8 cellular contexts compared by ENCODE assay signal in genomic region chr14:73491256-73491976, GRCh38. TPM values are rescaled to one million over a fixed set of nuclear protein-coding genes. Genes with fewer than 3 reads are reported as not detected.
DNase-seq lines count a peak whose midpoint lies in the region; ATAC-seq lines count a peak whose summit lies in the region.

No MANE protein-coding gene starts in this region.

- peak; percentile 46 for DNase-seq in NCI-H1417 treated with DMSO at 0.1 percent for 48 hours (lab: John Stamatoyannopoulos, UW)
- DNase-seq in activated CD4-positive, CD25-positive, alpha-beta regulatory T cell (lab: John Stamatoyannopoulos, UW): peak; percentile 38 to 63 (median 48)
- peak in 26 of 61 donors; percentile 9 to 68 (median 38) for DNase-seq in caudate nucleus (lab: John Stamatoyannopoulos, UW)
- peak; percentile 82 for DNase-seq in left lobe of liver (ENCODE audit: low spot score)
- DNase-seq in stimulated activated CD4-positive, alpha-beta T cell treated with anti-CD3 and anti-CD28 coated beads, Interleukin-4, amount 100 ng/mL, for 48 hours (ENCODE audit: low read depth in 2 of 2): peak; percentile 56 to 67
- no peak for DNase-seq in H4 (ENCODE audit: low spot score)

- ATAC-seq in GM18498 (IDR thresholded peaks at IDR 0.05; ENCODE audit: unreplicated experiment) (peak; percentile 64), HG02678 (IDR thresholded peaks at IDR 0.05; ENCODE audit: unreplicated experiment) (peak; percentile 50), left lobe of liver (peak; percentile 81)

- H3K27ac ChIP-seq in caudate nucleus (ENCODE audit: low read depth, low read length): peak overlapping the region; percentile 88

RNA-seq across cellular contexts. Expression of gene RIOX1, which starts 0.7 kb away (rescaled TPM):
- total RNA-seq in left lobe of liver: 5.0 TPM
- 9.0 and 12.3 TPM in 2 replicates for total RNA-seq in H4 (2014; rRNA removed; shearing (Covaris generic))

RNA-seq across cellular contexts. Expression of gene NUMB, which starts 33.1 kb away (rescaled TPM):
- total RNA-seq in left lobe of liver: 41.9 TPM
- 13.2 and 16.1 TPM in 2 replicates for total RNA-seq in H4 (2014; rRNA removed; shearing (Covaris generic))

RNA-seq across cellular contexts. Expression of gene ACOT1, which starts 45.5 kb away (rescaled TPM):
- 31.9 TPM for total RNA-seq in left lobe of liver
- total RNA-seq in H4 (2014; rRNA removed; shearing (Covaris generic)): not detected in 2 replicates

Comparison
In these comparisons a context has a peak if more than half of its experiments do, and no peak if none do; other contexts are left out.
1. RNA of gene ACOT1, which starts 45.5 kb away (total RNA-seq): 31.9 TPM in left lobe of liver (single experiment); not detected in H4; every median in the first group is over 10 times any median in the second.
2. Peak in every context shown above with its lines, with median percentiles within 50 percentile points of each other: ATAC-seq.